In genomic region chr4:128854433-128854832, GRCh38 we compare ENCODE assay signal across 8 cellular contexts. TPM values are rescaled to one million over a fixed set of nuclear protein-coding genes. Genes with fewer than 3 reads are reported as not detected.
DNase-seq lines count a peak whose midpoint lies in the region; ATAC-seq and TF ChIP-seq lines count a peak whose summit lies in the region.

No MANE protein-coding gene starts in this region.

- no peak overlapping the region for H3K14ac ChIP-seq in neuronal stem cell (ENCODE audit: low read length)

- H3K23ac ChIP-seq in neuronal stem cell (ENCODE audit: low read depth, low read length, poor library complexity), result no peak overlapping the region

- no peak overlapping the region for H2BK12ac ChIP-seq in neuronal stem cell (ENCODE audit: low read length)

- H3K27ac Mint-ChIP-seq in CD4-positive, alpha-beta T cell, result peak overlapping the region; percentile 72

- H3K27me3 Mint-ChIP-seq in CD4-positive, alpha-beta T cell, result no peaks in the 10 kb centered on the region

- H3K9me3 Mint-ChIP-seq in CD4-positive, alpha-beta T cell, result no peaks in the 10 kb centered on the region

- no peak overlapping the region for H3K9ac ChIP-seq in neuronal stem cell (ENCODE audit: low read depth, low read length, poor library complexity)

- H4K8ac ChIP-seq in neuronal stem cell (ENCODE audit: low read depth, low read length), result no peak overlapping the region

- H3K18ac ChIP-seq in neuronal stem cell (ENCODE audit: low read length), result no peak overlapping the region

- DNase-seq in CD4-positive, alpha-beta T cell, result no peak
- DNase-seq in choroid plexus epithelial cell (ENCODE audit: low read depth) (peak; percentile 82), neuronal stem cell (ENCODE audit: low spot score) (no peak), HuH-7 (ENCODE audit: low spot score) (no peak)

- H3K4me1 ChIP-seq in neuronal stem cell (ENCODE audit: control insufficient read depth in 2 of 2, insufficient read depth in 1 of 2, low read depth in 1 of 2, low read length in 2 of 2), result peaks cover 0 to 3% of the 10 kb centered on the region in 2 donors

- H3K27me3 ChIP-seq in CD4-positive, alpha-beta T cell (ENCODE audit: control insufficient read depth, insufficient read depth, low read length), result no peaks in the 10 kb centered on the region
- no peaks in the 10 kb centered on the region for H3K27me3 ChIP-seq in neuronal stem cell (ENCODE audit: control insufficient read depth in 3 of 3, insufficient read depth in 3 of 3, low read depth in 1 of 3, low read length in 3 of 3)

- H4K91ac ChIP-seq in neuronal stem cell (ENCODE audit: low read depth, low read length, poor library complexity), result no peak overlapping the region

- H2BK120ac ChIP-seq in neuronal stem cell (ENCODE audit: low read depth, low read length), result no peak overlapping the region

- H3K36me3 Mint-ChIP-seq in CD4-positive, alpha-beta T cell (ENCODE audit: low read depth), result peaks cover 94% of the 10 kb centered on the region

- no peak overlapping the region for H3K4me2 ChIP-seq in neuronal stem cell (ENCODE audit: insufficient read depth, low read length, poor library complexity, severe bottlenecking)

- H3K36me3 ChIP-seq in neuronal stem cell (replicated peaks in 1 of 2; ENCODE audit: control insufficient read depth in 2 of 2, insufficient read depth in 2 of 2, low read length in 2 of 2), result peaks cover 58 to 97% of the 10 kb centered on the region in 2 donors

- peaks cover 43% of the 10 kb centered on the region for H3K4me1 Mint-ChIP-seq in CD4-positive, alpha-beta T cell (ENCODE audit: low read depth)

- ATAC-seq in CD4-positive, alpha-beta T cell (ENCODE audit: poor library complexity), result peak; percentile 91
- ATAC-seq in GM19463 (IDR thresholded peaks at IDR 0.05; ENCODE audit: unreplicated experiment) (peak; percentile 75), HG03521 (IDR thresholded peaks at IDR 0.05; ENCODE audit: unreplicated experiment) (peak; percentile 45), GM21515 (IDR thresholded peaks at IDR 0.05; ENCODE audit: unreplicated experiment) (no peak), HG03520 (IDR thresholded peaks at IDR 0.05; ENCODE audit: unreplicated experiment) (no peak)

- H3K4me3 ChIP-seq in choroid plexus epithelial cell (ENCODE audit: low read depth, low read length) (no peak overlapping the region), neuronal stem cell (ENCODE audit: low read length in 2 of 2) (no peak overlapping the region)

- peak overlapping the region; percentile 10 for H3K27ac ChIP-seq in CD4-positive, alpha-beta T cell (ENCODE audit: low read depth, low read length)
- H3K27ac ChIP-seq in neuronal stem cell (replicated peaks; ENCODE audit: low read length), result no peak overlapping the region

- H3K9me3 ChIP-seq in CD4-positive, alpha-beta T cell (ENCODE audit: control insufficient read depth, low read length), result no peaks in the 10 kb centered on the region
- H3K9me3 ChIP-seq in neuronal stem cell (replicated peaks in 1 of 2; ENCODE audit: control insufficient read depth in 2 of 2, insufficient read depth in 1 of 2, low read depth in 1 of 2, low read length in 2 of 2), result peaks cover 0 to 2% of the 10 kb centered on the region in 2 donors

- CTCF ChIA-PET in CD4-positive, alpha-beta T cell (lab: Charles Lee), result no interaction called here

- no peak for TF ChIP-seq CTCF in CD4-positive, alpha-beta T cell (IDR thresholded peaks at IDR 0.05)
- no peak for TF ChIP-seq CTCF in choroid plexus epithelial cell (conservative IDR thresholded peaks at IDR 0.05; ENCODE audit: low read depth, low read length)

- no peak overlapping the region for H2AK5ac ChIP-seq in neuronal stem cell (ENCODE audit: low read depth, low read length)

- H3K4ac ChIP-seq in neuronal stem cell (ENCODE audit: low read length), result no peak overlapping the region

- H2AFZ ChIP-seq in neuronal stem cell (ENCODE audit: low read length), result no peak overlapping the region

- WGBS in neuronal stem cell (ENCODE audit: extremely low coverage in 2 of 2, insufficient read length in 2 of 2, insufficient replicate concordance in 1 of 2), 2 donors, result no CpG with 5 or more reads among the region's 6 CpGs

- POLR2A ChIA-PET in CD4-positive, alpha-beta T cell (lab: Charles Lee), result interaction anchor here (0.6 to 3.2 kb wide), 4 partner anchors 8 to 566 kb away, joined by 3 to 16 read pairs (median 3); partner anchors contain the start of genes PGRMC2 and SCLT1

- peak overlapping the region; percentile 17 for H3K4me3 Mint-ChIP-seq in CD4-positive, alpha-beta T cell

- H2BK15ac ChIP-seq in neuronal stem cell (ENCODE audit: low read length), result no peak overlapping the region

- intact Hi-C loops in CD4-positive, alpha-beta T cell (cut with DNase I, micrococcal nuclease), result loop anchor here in 1 of 2 experiments (2.0 kb wide), 1 partner anchor 42 kb away; no protein-coding TSS in a partner anchor

- peaks cover 7% of the 10 kb centered on the region for H3K79me1 ChIP-seq in neuronal stem cell (ENCODE audit: low read depth, low read length)

- H2BK5ac ChIP-seq in neuronal stem cell (ENCODE audit: low read length), result no peak overlapping the region

RNA-seq across cellular contexts. Expression of gene JADE1, which starts 44.9 kb away (rescaled TPM):
- total RNA-seq in CD4-positive, alpha-beta T cell, result 10 to 100 TPM; 57.1 to 58.4 TPM
- polyA plus RNA-seq in neuronal stem cell (2013, experiment 1 of 2), result 30.6 TPM
- polyA plus RNA-seq in neuronal stem cell (2013, experiment 2 of 2), result 31.4 TPM

Comparison
In these comparisons a context has a peak if more than half of its experiments do, and no peak if none do; other contexts are left out.
1. ATAC-seq: peak in CD4-positive, alpha-beta T cell (single experiment), GM19463 (single experiment) and HG03521 (single experiment); none in GM21515 (single experiment) and HG03520 (single experiment).